Comparison of ENCODE assay signal across 1 cellular context in the genomic region with DNA sequence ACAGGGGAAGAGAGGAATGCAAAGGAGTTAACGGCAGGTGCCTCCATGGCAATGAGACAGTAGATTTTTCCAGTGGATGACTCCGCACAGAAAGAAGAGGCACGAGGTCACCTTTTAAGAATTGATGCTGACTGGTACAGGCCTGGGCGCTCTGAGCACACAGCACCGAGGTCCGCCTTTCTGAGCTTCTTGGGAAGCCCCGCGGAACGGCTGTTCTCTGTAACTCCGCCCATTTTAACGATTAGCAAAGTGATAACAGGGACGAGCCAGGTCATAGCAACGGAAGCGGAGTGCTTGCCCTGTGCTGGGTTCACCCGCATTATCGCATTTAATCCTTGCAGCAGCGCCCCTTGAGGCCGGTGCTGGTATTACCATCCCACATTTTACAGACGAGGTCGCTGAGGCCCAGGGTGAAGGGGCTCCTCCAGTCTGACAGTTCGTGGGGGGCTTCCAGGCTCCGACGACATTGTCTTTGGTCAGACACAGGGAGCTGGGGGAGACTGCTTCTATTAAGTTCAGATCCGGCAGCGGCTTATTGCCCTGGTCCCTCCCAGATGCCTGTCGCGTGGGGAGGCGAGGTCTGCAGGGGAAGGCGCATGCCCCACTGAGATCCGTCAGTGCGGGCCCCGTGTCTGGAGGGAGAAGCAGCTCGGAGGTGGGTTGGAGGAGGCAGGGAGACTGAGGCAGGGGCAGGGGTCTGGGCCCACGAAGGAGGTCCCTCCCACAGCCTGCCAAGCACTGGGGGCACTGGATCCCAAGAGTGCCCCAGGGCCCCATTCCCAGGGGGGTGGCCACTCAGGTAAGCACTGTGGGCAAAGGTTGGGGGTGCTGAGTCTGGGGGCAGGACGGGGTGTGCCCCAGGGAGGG.
A peak's percentile ranks its signal among the peaks of the same experiment; 100 is the strongest.
TF ChIP-seq lines count a peak whose summit lies in the region.

No MANE protein-coding gene starts in this region.

TF ChIP-seq in K562, 482 proteins besides CTCF, POLR2A, EP300 and RAD21 (continued from another document and continues in another):
- TF ChIP-seq, protein P1, sequence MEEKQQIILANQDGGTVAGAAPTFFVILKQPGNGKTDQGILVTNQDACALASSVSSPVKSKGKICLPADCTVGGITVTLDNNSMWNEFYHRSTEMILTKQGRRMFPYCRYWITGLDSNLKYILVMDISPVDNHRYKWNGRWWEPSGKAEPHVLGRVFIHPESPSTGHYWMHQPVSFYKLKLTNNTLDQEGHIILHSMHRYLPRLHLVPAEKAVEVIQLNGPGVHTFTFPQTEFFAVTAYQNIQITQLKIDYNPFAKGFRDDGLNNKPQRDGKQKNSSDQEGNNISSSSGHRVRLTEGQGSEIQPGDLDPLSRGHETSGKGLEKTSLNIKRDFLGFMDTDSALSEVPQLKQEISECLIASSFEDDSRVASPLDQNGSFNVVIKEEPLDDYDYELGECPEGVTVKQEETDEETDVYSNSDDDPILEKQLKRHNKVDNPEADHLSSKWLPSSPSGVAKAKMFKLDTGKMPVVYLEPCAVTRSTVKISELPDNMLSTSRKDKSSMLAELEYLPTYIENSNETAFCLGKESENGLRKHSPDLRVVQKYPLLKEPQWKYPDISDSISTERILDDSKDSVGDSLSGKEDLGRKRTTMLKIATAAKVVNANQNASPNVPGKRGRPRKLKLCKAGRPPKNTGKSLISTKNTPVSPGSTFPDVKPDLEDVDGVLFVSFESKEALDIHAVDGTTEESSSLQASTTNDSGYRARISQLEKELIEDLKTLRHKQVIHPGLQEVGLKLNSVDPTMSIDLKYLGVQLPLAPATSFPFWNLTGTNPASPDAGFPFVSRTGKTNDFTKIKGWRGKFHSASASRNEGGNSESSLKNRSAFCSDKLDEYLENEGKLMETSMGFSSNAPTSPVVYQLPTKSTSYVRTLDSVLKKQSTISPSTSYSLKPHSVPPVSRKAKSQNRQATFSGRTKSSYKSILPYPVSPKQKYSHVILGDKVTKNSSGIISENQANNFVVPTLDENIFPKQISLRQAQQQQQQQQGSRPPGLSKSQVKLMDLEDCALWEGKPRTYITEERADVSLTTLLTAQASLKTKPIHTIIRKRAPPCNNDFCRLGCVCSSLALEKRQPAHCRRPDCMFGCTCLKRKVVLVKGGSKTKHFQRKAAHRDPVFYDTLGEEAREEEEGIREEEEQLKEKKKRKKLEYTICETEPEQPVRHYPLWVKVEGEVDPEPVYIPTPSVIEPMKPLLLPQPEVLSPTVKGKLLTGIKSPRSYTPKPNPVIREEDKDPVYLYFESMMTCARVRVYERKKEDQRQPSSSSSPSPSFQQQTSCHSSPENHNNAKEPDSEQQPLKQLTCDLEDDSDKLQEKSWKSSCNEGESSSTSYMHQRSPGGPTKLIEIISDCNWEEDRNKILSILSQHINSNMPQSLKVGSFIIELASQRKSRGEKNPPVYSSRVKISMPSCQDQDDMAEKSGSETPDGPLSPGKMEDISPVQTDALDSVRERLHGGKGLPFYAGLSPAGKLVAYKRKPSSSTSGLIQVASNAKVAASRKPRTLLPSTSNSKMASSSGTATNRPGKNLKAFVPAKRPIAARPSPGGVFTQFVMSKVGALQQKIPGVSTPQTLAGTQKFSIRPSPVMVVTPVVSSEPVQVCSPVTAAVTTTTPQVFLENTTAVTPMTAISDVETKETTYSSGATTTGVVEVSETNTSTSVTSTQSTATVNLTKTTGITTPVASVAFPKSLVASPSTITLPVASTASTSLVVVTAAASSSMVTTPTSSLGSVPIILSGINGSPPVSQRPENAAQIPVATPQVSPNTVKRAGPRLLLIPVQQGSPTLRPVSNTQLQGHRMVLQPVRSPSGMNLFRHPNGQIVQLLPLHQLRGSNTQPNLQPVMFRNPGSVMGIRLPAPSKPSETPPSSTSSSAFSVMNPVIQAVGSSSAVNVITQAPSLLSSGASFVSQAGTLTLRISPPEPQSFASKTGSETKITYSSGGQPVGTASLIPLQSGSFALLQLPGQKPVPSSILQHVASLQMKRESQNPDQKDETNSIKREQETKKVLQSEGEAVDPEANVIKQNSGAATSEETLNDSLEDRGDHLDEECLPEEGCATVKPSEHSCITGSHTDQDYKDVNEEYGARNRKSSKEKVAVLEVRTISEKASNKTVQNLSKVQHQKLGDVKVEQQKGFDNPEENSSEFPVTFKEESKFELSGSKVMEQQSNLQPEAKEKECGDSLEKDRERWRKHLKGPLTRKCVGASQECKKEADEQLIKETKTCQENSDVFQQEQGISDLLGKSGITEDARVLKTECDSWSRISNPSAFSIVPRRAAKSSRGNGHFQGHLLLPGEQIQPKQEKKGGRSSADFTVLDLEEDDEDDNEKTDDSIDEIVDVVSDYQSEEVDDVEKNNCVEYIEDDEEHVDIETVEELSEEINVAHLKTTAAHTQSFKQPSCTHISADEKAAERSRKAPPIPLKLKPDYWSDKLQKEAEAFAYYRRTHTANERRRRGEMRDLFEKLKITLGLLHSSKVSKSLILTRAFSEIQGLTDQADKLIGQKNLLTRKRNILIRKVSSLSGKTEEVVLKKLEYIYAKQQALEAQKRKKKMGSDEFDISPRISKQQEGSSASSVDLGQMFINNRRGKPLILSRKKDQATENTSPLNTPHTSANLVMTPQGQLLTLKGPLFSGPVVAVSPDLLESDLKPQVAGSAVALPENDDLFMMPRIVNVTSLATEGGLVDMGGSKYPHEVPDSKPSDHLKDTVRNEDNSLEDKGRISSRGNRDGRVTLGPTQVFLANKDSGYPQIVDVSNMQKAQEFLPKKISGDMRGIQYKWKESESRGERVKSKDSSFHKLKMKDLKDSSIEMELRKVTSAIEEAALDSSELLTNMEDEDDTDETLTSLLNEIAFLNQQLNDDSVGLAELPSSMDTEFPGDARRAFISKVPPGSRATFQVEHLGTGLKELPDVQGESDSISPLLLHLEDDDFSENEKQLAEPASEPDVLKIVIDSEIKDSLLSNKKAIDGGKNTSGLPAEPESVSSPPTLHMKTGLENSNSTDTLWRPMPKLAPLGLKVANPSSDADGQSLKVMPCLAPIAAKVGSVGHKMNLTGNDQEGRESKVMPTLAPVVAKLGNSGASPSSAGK (IDR thresholded peaks at IDR 0.05): peak; percentile 66
- TF ChIP-seq, protein P2, sequence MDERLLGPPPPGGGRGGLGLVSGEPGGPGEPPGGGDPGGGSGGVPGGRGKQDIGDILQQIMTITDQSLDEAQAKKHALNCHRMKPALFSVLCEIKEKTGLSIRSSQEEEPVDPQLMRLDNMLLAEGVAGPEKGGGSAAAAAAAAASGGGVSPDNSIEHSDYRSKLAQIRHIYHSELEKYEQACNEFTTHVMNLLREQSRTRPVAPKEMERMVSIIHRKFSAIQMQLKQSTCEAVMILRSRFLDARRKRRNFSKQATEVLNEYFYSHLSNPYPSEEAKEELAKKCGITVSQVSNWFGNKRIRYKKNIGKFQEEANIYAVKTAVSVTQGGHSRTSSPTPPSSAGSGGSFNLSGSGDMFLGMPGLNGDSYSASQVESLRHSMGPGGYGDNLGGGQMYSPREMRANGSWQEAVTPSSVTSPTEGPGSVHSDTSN (CRISPR knock-in tag; IDR thresholded peaks at IDR 0.05; ENCODE audit: low read depth): no peak
- TF ChIP-seq, protein P2 (tag; conservative IDR thresholded peaks at IDR 0.05; ENCODE audit: low read depth): no peak
- TF ChIP-seq, protein P3, sequence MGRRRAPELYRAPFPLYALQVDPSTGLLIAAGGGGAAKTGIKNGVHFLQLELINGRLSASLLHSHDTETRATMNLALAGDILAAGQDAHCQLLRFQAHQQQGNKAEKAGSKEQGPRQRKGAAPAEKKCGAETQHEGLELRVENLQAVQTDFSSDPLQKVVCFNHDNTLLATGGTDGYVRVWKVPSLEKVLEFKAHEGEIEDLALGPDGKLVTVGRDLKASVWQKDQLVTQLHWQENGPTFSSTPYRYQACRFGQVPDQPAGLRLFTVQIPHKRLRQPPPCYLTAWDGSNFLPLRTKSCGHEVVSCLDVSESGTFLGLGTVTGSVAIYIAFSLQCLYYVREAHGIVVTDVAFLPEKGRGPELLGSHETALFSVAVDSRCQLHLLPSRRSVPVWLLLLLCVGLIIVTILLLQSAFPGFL (CRISPR knock-in tag; IDR thresholded peaks at IDR 0.05): 0 out of 2 replicates have a peak, but pooled peaks have one; percentile 33
- TF ChIP-seq, protein P4, sequence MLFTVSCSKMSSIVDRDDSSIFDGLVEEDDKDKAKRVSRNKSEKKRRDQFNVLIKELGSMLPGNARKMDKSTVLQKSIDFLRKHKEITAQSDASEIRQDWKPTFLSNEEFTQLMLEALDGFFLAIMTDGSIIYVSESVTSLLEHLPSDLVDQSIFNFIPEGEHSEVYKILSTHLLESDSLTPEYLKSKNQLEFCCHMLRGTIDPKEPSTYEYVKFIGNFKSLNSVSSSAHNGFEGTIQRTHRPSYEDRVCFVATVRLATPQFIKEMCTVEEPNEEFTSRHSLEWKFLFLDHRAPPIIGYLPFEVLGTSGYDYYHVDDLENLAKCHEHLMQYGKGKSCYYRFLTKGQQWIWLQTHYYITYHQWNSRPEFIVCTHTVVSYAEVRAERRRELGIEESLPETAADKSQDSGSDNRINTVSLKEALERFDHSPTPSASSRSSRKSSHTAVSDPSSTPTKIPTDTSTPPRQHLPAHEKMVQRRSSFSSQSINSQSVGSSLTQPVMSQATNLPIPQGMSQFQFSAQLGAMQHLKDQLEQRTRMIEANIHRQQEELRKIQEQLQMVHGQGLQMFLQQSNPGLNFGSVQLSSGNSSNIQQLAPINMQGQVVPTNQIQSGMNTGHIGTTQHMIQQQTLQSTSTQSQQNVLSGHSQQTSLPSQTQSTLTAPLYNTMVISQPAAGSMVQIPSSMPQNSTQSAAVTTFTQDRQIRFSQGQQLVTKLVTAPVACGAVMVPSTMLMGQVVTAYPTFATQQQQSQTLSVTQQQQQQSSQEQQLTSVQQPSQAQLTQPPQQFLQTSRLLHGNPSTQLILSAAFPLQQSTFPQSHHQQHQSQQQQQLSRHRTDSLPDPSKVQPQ (CRISPR knock-in tag; IDR thresholded peaks at IDR 0.05; ENCODE audit: borderline replicate concordance): no peak
- TF ChIP-seq THRAP3 (IDR thresholded peaks at IDR 0.05; ENCODE audit: borderline replicate concordance) (no peak), HDAC2 (IDR thresholded peaks at IDR 0.05) (0 out of 2 replicates have a peak, but pooled peaks have one; percentile 30), ZNF217 (CRISPR knock-in tag; IDR thresholded peaks at IDR 0.05) (no peak), TSC22D4 (tag; IDR thresholded peaks at IDR 0.05) (no peak)
- TF ChIP-seq, protein P5, sequence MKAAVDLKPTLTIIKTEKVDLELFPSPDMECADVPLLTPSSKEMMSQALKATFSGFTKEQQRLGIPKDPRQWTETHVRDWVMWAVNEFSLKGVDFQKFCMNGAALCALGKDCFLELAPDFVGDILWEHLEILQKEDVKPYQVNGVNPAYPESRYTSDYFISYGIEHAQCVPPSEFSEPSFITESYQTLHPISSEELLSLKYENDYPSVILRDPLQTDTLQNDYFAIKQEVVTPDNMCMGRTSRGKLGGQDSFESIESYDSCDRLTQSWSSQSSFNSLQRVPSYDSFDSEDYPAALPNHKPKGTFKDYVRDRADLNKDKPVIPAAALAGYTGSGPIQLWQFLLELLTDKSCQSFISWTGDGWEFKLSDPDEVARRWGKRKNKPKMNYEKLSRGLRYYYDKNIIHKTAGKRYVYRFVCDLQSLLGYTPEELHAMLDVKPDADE (conservative IDR thresholded peaks at IDR 0.05; ENCODE audit: control insufficient read depth, low read depth, low read length): no peak
- TF ChIP-seq, protein P6, sequence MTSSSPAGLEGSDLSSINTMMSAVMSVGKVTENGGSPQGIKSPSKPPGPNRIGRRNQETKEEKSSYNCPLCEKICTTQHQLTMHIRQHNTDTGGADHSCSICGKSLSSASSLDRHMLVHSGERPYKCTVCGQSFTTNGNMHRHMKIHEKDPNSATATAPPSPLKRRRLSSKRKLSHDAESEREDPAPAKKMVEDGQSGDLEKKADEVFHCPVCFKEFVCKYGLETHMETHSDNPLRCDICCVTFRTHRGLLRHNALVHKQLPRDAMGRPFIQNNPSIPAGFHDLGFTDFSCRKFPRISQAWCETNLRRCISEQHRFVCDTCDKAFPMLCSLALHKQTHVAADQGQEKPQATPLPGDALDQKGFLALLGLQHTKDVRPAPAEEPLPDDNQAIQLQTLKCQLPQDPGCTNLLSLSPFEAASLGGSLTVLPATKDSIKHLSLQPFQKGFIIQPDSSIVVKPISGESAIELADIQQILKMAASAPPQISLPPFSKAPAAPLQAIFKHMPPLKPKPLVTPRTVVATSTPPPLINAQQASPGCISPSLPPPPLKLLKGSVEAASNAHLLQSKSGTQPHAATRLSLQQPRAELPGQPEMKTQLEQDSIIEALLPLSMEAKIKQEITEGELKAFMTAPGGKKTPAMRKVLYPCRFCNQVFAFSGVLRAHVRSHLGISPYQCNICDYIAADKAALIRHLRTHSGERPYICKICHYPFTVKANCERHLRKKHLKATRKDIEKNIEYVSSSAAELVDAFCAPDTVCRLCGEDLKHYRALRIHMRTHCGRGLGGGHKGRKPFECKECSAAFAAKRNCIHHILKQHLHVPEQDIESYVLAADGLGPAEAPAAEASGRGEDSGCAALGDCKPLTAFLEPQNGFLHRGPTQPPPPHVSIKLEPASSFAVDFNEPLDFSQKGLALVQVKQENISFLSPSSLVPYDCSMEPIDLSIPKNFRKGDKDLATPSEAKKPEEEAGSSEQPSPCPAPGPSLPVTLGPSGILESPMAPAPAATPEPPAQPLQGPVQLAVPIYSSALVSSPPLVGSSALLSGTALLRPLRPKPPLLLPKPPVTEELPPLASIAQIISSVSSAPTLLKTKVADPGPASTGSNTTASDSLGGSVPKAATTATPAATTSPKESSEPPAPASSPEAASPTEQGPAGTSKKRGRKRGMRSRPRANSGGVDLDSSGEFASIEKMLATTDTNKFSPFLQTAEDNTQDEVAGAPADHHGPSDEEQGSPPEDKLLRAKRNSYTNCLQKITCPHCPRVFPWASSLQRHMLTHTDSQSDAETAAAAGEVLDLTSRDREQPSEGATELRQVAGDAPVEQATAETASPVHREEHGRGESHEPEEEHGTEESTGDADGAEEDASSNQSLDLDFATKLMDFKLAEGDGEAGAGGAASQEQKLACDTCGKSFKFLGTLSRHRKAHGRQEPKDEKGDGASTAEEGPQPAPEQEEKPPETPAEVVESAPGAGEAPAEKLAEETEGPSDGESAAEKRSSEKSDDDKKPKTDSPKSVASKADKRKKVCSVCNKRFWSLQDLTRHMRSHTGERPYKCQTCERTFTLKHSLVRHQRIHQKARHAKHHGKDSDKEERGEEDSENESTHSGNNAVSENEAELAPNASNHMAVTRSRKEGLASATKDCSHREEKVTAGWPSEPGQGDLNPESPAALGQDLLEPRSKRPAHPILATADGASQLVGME (CRISPR knock-in tag; IDR thresholded peaks at IDR 0.05): no peak
- TF ChIP-seq, protein P7, sequence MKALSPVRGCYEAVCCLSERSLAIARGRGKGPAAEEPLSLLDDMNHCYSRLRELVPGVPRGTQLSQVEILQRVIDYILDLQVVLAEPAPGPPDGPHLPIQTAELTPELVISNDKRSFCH (CRISPR knock-in tag; IDR thresholded peaks at IDR 0.05): no peak
- TF ChIP-seq, protein P7 (tag; IDR thresholded peaks at IDR 0.05): no peak
